Comparison of ENCODE assay signal across 27 cellular contexts in genomic region chr2:148234143-148234542, GRCh38.
"Had no signal": no experiment of that assay in that cellular context is flagged by ENCODE, and none has a peak within 500 bp of the region (broad histone marks: within the 10 kb centered on the region; RNA-seq: fewer than 3 reads in every experiment).

No MANE protein-coding gene starts in this region.

- H3K27me3 Mint-ChIP-seq: natural killer cell treated with Interleukin-12 subunit alpha and Interleukin-12 subunit beta and Interleukin-15 and Interleukin-18, amount 100 ng/mL, for 72 hours; stimulated activated naive B cell treated with anti-CD40 and anti-IgM and Interleukin-4, amounts not matched to agents 10 μg/mL and 1 μg/mL and 100 μg/mL, for 72 hours; stimulated activated naive CD8-positive, alpha-beta T cell treated with anti-CD3 and anti-CD28 coated beads, Interleukin-15, Interleukin-2, amounts not matched to agents 100 ng/mL and 50 ng/mL, for 24 hours had no signal

- H3K9me3 ChIP-seq: neutrophil, pancreas, psoas muscle, right lobe of liver, thyroid gland had no signal

- H3K4me1 ChIP-seq: pancreas, psoas muscle, right lobe of liver, stomach, thyroid gland, tibial nerve, upper lobe of left lung, vagina had no signal

- ATAC-seq: natural killer cell treated with Interleukin-12 subunit alpha and Interleukin-12 subunit beta and Interleukin-15 and Interleukin-18, amount 100 ng/mL, for 72 hours; pancreas; psoas muscle; right cardiac atrium; right lobe of liver; stimulated activated effector memory CD8-positive, alpha-beta T cell treated with anti-CD3 and anti-CD28 coated beads, Interleukin-12 subunit alpha, Interleukin-12 subunit beta, amount 100 ng/mL, for 72 hours; stimulated activated naive B cell treated with anti-CD40 and anti-IgM and Interleukin-4, amounts not matched to agents 10 μg/mL and 1 μg/mL and 100 μg/mL, for 72 hours had no signal

- H3K27me3 ChIP-seq: neutrophil, pancreas, right lobe of liver, sigmoid colon, stomach, thyroid gland, tibial nerve, upper lobe of left lung, vagina had no signal

- H3K4me3 Mint-ChIP-seq: natural killer cell treated with Interleukin-12 subunit alpha and Interleukin-12 subunit beta and Interleukin-15 and Interleukin-18, amount 100 ng/mL, for 72 hours; nephron progenitor cell; neural crest cell; stimulated activated effector memory CD8-positive, alpha-beta T cell treated with anti-CD3 and anti-CD28 coated beads, Interleukin-12 subunit alpha, Interleukin-12 subunit beta, amount 100 ng/mL, for 72 hours; stimulated activated naive B cell treated with anti-CD40 and anti-IgM and Interleukin-4, amounts not matched to agents 10 μg/mL and 1 μg/mL and 100 μg/mL, for 72 hours; stimulated activated naive CD8-positive, alpha-beta T cell treated with anti-CD3 and anti-CD28 coated beads, Interleukin-15, Interleukin-2, amounts not matched to agents 100 ng/mL and 50 ng/mL, for 24 hours had no signal

- FAIRE-seq: small intestine, urothelium cell line had no signal

- H3K4me1 Mint-ChIP-seq: neural crest cell; stimulated activated naive B cell treated with anti-CD40 and anti-IgM and Interleukin-4, amounts not matched to agents 10 μg/mL and 1 μg/mL and 100 μg/mL, for 72 hours had no signal

- H3K4me3 ChIP-seq: pancreas, psoas muscle, right lobe of liver, sigmoid colon, stomach, thoracic aorta, thyroid gland, tibial nerve, upper lobe of left lung, vagina had no signal

- H3K27ac ChIP-seq: neutrophil, pancreas, psoas muscle, right lobe of liver, sigmoid colon, stomach, thoracic aorta, thyroid gland, tibial nerve, upper lobe of left lung, vagina had no signal

- DNase-seq: nephron progenitor cell; nucleus accumbens; pancreas; psoas muscle; right cardiac atrium; right lobe of liver; sigmoid colon; small intestine; stimulated activated CD4-positive, alpha-beta T cell treated with anti-CD3 and anti-CD28 coated beads, Interleukin-15, amount 100 ng/mL, for 24 hours; stimulated activated CD4-positive, alpha-beta T cell treated with anti-CD3 and anti-CD28 coated beads, Interleukin-2, amount 100 ng/mL, for 24 hours; stimulated activated CD4-positive, alpha-beta T cell treated with anti-CD3 and anti-CD28 coated beads, Interleukin-2, amount 100 ng/mL, for 48 hours; stimulated activated CD4-positive, alpha-beta T cell treated with anti-CD3 and anti-CD28 coated beads, Interleukin-4, amount 100 ng/mL, for 24 hours; stimulated activated naive B cell treated with anti-CD40 and anti-IgM and Interleukin-4, amounts not matched to agents 10 μg/mL and 1 μg/mL and 100 μg/mL, for 72 hours; stimulated activated naive CD4-positive, alpha-beta T cell treated with Interleukin-2 at 50 U/mL for 16 hours; stomach; thyroid gland; trophoblast cell; upper lobe of left lung had no signal

- H3K36me3 ChIP-seq: right lobe of liver, thoracic aorta, thyroid gland had no signal

- H3K27ac Mint-ChIP-seq: natural killer cell treated with Interleukin-12 subunit alpha and Interleukin-12 subunit beta and Interleukin-15 and Interleukin-18, amount 100 ng/mL, for 72 hours; nephron progenitor cell; stimulated activated effector memory CD8-positive, alpha-beta T cell treated with anti-CD3 and anti-CD28 coated beads, Interleukin-12 subunit alpha, Interleukin-12 subunit beta, amount 100 ng/mL, for 72 hours; stimulated activated naive B cell treated with anti-CD40 and anti-IgM and Interleukin-4, amounts not matched to agents 10 μg/mL and 1 μg/mL and 100 μg/mL, for 72 hours; stimulated activated naive CD8-positive, alpha-beta T cell treated with anti-CD3 and anti-CD28 coated beads, Interleukin-15, Interleukin-2, amounts not matched to agents 100 ng/mL and 50 ng/mL, for 24 hours had no signal
